16 cellular contexts compared by ENCODE assay signal in the genomic region with DNA sequence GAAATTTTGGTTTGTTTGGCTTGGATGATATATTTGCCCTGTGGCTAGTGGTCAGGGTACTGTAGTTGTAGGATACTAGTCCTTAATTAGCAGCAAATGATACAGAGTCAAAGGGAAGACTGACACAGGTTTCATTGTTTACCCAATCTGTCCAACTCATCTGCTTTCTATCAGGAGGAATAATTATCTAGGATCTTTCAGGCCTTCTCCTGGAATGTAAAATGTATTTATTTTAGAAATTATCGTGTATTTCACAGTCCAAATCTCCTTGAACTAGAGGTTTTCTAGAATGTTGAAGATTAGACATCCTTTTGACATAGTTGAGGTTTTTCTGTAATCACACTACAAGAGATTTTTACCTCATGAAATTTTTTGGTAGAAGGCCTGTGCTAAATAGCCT.
"Had no signal": no experiment of that assay in that cellular context is flagged by ENCODE, and none has a peak within 500 bp of the region (broad histone marks: within the 10 kb centered on the region; RNA-seq: fewer than 3 reads in every experiment).

No MANE protein-coding gene starts in this region.

- DNase-seq: activated CD4-positive, alpha-beta memory T cell treated with anti-CD3 and anti-CD28 coated beads, Interleukin-2, amount 10 ng/mL, durations not matched to agents 7 days and 5 days; activated CD4-positive, alpha-beta T cell treated with anti-CD3 and anti-CD28 coated beads, Interleukin-2, amount 10 ng/mL, durations not matched to agents 24 days and 14 days; activated effector memory CD4-positive, alpha-beta T cell treated with Interleukin-2 at 50 U/mL for 16 hours; activated naive CD4-positive, alpha-beta T cell treated with anti-CD3 and anti-CD28 coated beads for 36 hours; activated naive CD8-positive, alpha-beta T cell treated with anti-CD3 and anti-CD28 coated beads, Interleukin-2, amount 10 ng/mL, durations not matched to agents 7 days and 5 days; activated T-cell treated with anti-CD3 and anti-CD28 coated beads, Interleukin-2, amount 50 U/mL, for 72 hours; glutamatergic neuron; immature natural killer cell; lower lobe of right lung; naive thymus-derived CD4-positive, alpha-beta T cell; retina; sigmoid colon; stimulated activated CD4-positive, alpha-beta T cell treated with anti-CD3 and anti-CD28 coated beads, Interleukin-2, amount 100 ng/mL, for 48 hours; stimulated activated CD8-positive, alpha-beta memory T cell treated with anti-CD3 and anti-CD28 coated beads, Interleukin-4, amount 100 ng/mL, for 48 hours; stimulated activated naive CD4-positive, alpha-beta T cell had no signal

- ATAC-seq: activated T-cell treated with anti-CD3 and anti-CD28 coated beads, Interleukin-2, amount 50 U/mL, for 72 hours; left lobe of liver; lower lobe of right lung; naive thymus-derived CD4-positive, alpha-beta T cell had no signal
